8 cellular contexts compared by ENCODE assay signal in the genomic region with DNA sequence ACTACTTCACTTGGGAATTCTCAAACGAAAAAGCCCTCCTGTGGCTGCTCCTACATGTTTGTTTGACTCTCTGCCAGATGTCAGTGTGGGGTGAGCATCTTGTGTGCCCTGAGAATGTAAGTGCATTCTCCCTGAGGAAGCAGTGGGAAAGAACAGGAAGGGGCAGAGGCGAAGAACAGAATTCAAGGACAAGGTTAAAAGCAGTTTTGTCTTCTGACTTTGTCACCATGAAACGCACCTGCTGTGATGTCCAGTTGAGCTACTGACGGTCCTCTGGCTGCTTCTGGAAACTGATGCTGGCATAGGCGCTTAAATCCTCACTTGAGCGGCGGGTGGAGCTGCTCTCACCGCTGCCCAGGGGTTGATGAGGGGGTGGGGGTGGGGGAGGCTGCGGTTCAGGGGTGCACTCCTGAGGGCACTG. TPM values are rescaled to one million over a fixed set of nuclear protein-coding genes. Genes with fewer than 3 reads are reported as not detected.
DNase-seq lines count a peak whose midpoint lies in the region; TF ChIP-seq lines count a peak whose summit lies in the region.

No MANE protein-coding gene starts in this region.

- TF ChIP-seq EP300 in ovary (IDR thresholded peaks at IDR 0.05), result no peak

- H3K9me3 ChIP-seq in esophagus (ENCODE audit: control insufficient read depth in 2 of 2, insufficient read depth in 1 of 2, low read depth in 1 of 2, low read length in 1 of 2) (peaks cover 0 to 4% of the 10 kb centered on the region in 2 donors), ovary (no peaks in the 10 kb centered on the region)

- CTCF ChIA-PET in Calu3 (lab: Charles Lee), result interaction anchor here (0.5 to 0.6 kb wide), 2 partner anchors 644 to 1130 kb away, joined by 3 read pairs; no protein-coding TSS in a partner anchor

- 20 to 30% methylated on average over 9 of the region's 9 CpGs for WGBS in esophagus, 2 donors
- 3 to 14% (median 4%) methylated on average over 9 of the region's 9 CpGs for WGBS in ovary, 3 donors

- H3K4me1 ChIP-seq in esophagus (ENCODE audit: control insufficient read depth in 2 of 2, insufficient read depth in 2 of 2, low read length in 1 of 2) (peaks cover 4 to 23% of the 10 kb centered on the region in 2 donors), ovary (ENCODE audit: insufficient read depth) (peaks cover 3% of the 10 kb centered on the region)

- intact Hi-C loops in Calu3 (cut with micrococcal nuclease; ENCODE audit: unreplicated experiment), result loop anchor here (2.0 to 5.0 kb wide), 5 partner anchors 37 to 548 kb away; no protein-coding TSS in a partner anchor
- intact Hi-C loops in ovary (cut with DNase I), result loop anchor here (5.0 to 10.0 kb wide), 13 partner anchors 42 to 907 kb away; no protein-coding TSS in a partner anchor

- H3K27ac ChIP-seq in esophagus (ENCODE audit: low read depth in 2 of 2, low read length in 1 of 2) (peak overlapping the region; percentile 48 to 59), ovary (peak overlapping the region; percentile 90 to 96)

- H3K4me3 Mint-ChIP-seq in Calu3 (ENCODE audit: low read depth, unreplicated experiment), result peak overlapping the region; percentile 87

- H3K27me3 ChIP-seq in esophagus (ENCODE audit: control insufficient read depth in 1 of 2, insufficient read depth in 2 of 2, low read length in 2 of 2) (no peaks in the 10 kb centered on the region), ovary (no peaks in the 10 kb centered on the region)

- H3K27ac Mint-ChIP-seq in Calu3 (ENCODE audit: unreplicated experiment), result peak overlapping the region; percentile 81

- BruUV-seq in Calu3 (replicated peaks; lab: Mats Ljungman, UMichigan), result no TSS peak

- H3K36me3 ChIP-seq in esophagus (ENCODE audit: control insufficient read depth in 2 of 2, insufficient read depth in 2 of 2, low read length in 1 of 2) (no peaks in the 10 kb centered on the region), ovary (no peaks in the 10 kb centered on the region)

- peaks cover 79% of the 10 kb centered on the region for H3K36me3 Mint-ChIP-seq in Calu3 (ENCODE audit: insufficient read depth, unreplicated experiment)

- H3K4me1 Mint-ChIP-seq in Calu3 (ENCODE audit: low read depth, unreplicated experiment), result peaks cover 59% of the 10 kb centered on the region

- no peak for TF ChIP-seq POLR2A in ovary (IDR thresholded peaks at IDR 0.05)

- no peaks in the 10 kb centered on the region for H3K27me3 Mint-ChIP-seq in Calu3 (ENCODE audit: unreplicated experiment)

- no peak for DNase-seq in Calu3
- DNase-seq in NCI-H524 treated with DMSO at 0.1 percent for 48 hours (lab: John Stamatoyannopoulos, UW), result peak; percentile 38
- peak in 4 of 5 donors; percentile 35 to 54 (median 44) for DNase-seq in ovary
- no peak for DNase-seq in occipital lobe (lab: John Stamatoyannopoulos, UW)
- DNase-seq in cortex of kidney (lab: John Stamatoyannopoulos, UW), result no peak
- DNase-seq in DMS114 treated with DMSO at 0.1 percent for 48 hours (lab: John Stamatoyannopoulos, UW; ENCODE audit: unreplicated experiment), result no peak
- no peak for DNase-seq in midbrain (lab: John Stamatoyannopoulos, UW)

- H3K9me3 Mint-ChIP-seq in Calu3 (ENCODE audit: low read depth, unreplicated experiment), result no peaks in the 10 kb centered on the region

- TF ChIP-seq CTCF in Calu3 (IDR thresholded peaks at IDR 0.05; ENCODE audit: unreplicated experiment), result no peak
- TF ChIP-seq CTCF in ovary (IDR thresholded peaks at IDR 0.05), result no peak

- H3K4me3 ChIP-seq in esophagus (ENCODE audit: low read depth in 1 of 2, low read length in 2 of 2), result peak overlapping the region; percentile 33 to 59
- peak overlapping the region; percentile 93 for H3K4me3 ChIP-seq in ovary

RNA-seq across cellular contexts. Expression of gene IRS1, which starts 4.9 kb away (rescaled TPM):
- total RNA-seq in Calu3 (2022) (29.7 and 34.4 TPM in 2 replicates), ovary (10 to 100 TPM; 29.5 to 87.0 (median 45.1) TPM), occipital lobe (13.9 TPM)
- polyA plus RNA-seq in esophagus (1 to 10 TPM; 1.6 to 3.7 TPM), ovary (10 to 100 TPM; 22.3 to 40.2 TPM)

RNA-seq across cellular contexts. Expression of gene RHBDD1, which starts 41.1 kb away (rescaled TPM):
- 28.7 and 32.8 TPM in 2 replicates for total RNA-seq in Calu3 (2022)
- 1 to 10 TPM; 3.9 to 5.2 TPM for polyA plus RNA-seq in esophagus
- 10 to 100 TPM; 18.5 to 95.8 (median 62.4) TPM for total RNA-seq in ovary
- polyA plus RNA-seq in ovary, result 10 to 100 TPM; 11.5 to 44.9 TPM
- total RNA-seq in occipital lobe, result 89.4 TPM

Comparison
In these comparisons a context has a peak if more than half of its experiments do, and no peak if none do; other contexts are left out.
1. DNase-seq: peak in NCI-H524 treated with DMSO at 0.1 percent for 48 hours (single experiment) and ovary (4 of 5); none in Calu3 (single experiment), occipital lobe (single experiment), cortex of kidney (single experiment), DMS114 treated with DMSO at 0.1 percent for 48 hours (single experiment) and midbrain (single experiment).